In genomic region chr19:5321851-5322681, GRCh38 we compare ENCODE assay signal across 1 cellular context.
TF ChIP-seq lines count a peak whose summit lies in the region.

No MANE protein-coding gene starts in this region.

TF ChIP-seq in HepG2, 621 proteins besides CTCF, POLR2A, EP300 and RAD21 (continued from another document):
- TF ChIP-seq PATZ1 (CRISPR knock-in tag; IDR thresholded peaks at IDR 0.05) (peak; percentile 13; the same call in 1 of the 2 replicates), ZBTB38 (CRISPR knock-in tag; IDR thresholded peaks at IDR 0.05) (peak; percentile 84), ZNF768 (CRISPR knock-in tag; IDR thresholded peaks at IDR 0.05) (peak; percentile 95), NR2F1 (CRISPR knock-in tag; IDR thresholded peaks at IDR 0.05) (no peak), HNRNPH1 (optimal IDR thresholded peaks at IDR 0.05; ENCODE audit: low read depth, low read length) (no peak), FLYWCH1 (CRISPR knock-in tag; IDR thresholded peaks at IDR 0.05) (no peak)
TF ChIP-seq in HepG2: peak in this region for 6.
